10 cellular contexts compared by ENCODE assay signal in the genomic region with DNA sequence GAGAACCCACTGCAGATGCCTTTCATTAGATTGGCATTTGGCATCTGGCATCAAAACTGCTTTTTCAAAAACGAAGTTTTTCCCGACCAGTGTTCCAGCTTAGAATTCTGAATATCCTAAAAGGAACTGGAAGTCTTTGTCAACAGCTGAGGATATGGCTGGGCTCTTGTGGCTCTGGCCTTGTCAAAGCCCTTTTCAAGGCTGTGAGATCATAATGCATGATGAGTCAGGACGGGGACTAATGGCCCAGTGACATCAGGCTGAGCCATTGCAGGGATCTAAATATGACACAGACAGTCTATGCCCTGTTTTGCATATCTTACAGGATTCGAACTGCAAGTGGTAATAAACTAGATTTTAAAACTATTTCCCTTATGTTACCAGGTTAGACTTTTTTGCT.
DNase-seq lines count a peak whose midpoint lies in the region; ATAC-seq and TF ChIP-seq lines count a peak whose summit lies in the region.
"Had no signal": no experiment of that assay in that cellular context is flagged by ENCODE, and none has a peak within 500 bp of the region (broad histone marks: within the 10 kb centered on the region; RNA-seq: fewer than 3 reads in every experiment).

No MANE protein-coding gene starts in this region.

- POLR2A ChIA-PET in RWPE1 (lab: Yijun Ruan, JAX; ENCODE audit: low non-redundant PET) = no interaction called here

- H3K27me3 ChIP-seq in layer of hippocampus (ENCODE audit: control insufficient read depth, insufficient read depth, low read length) = no peaks in the 10 kb centered on the region

- BruUV-seq in Calu3 (replicated peaks; lab: Mats Ljungman, UMichigan) = no TSS peak

- no peaks in the 10 kb centered on the region for H3K36me3 Mint-ChIP-seq in Calu3 (ENCODE audit: insufficient read depth, unreplicated experiment)

- H3K27ac Mint-ChIP-seq in Calu3 (ENCODE audit: unreplicated experiment) = no peak overlapping the region
- H3K27ac Mint-ChIP-seq: IgD-negative memory B cell had no signal

- CTCF ChIA-PET in Calu3 (lab: Charles Lee) = no interaction called here
- CTCF ChIA-PET in RWPE1 (lab: Yijun Ruan, JAX) = no interaction called here

- no peaks in the 10 kb centered on the region for H3K9me3 Mint-ChIP-seq in Calu3 (ENCODE audit: low read depth, unreplicated experiment)
- H3K9me3 Mint-ChIP-seq: neural crest cell had no signal

- TF ChIP-seq CTCF in GM10266 (IDR thresholded peaks at IDR 0.05; ENCODE audit: control insufficient read depth, insufficient read depth, low read depth, missing control alignments) (no peak), Calu3 (IDR thresholded peaks at IDR 0.05; ENCODE audit: unreplicated experiment) (no peak), RWPE1 (conservative IDR thresholded peaks at IDR 0.05; ENCODE audit: low read depth) (no peak)

- no peak overlapping the region for H3K4me3 Mint-ChIP-seq in Calu3 (ENCODE audit: low read depth, unreplicated experiment)
- H3K4me3 Mint-ChIP-seq: IgD-negative memory B cell, neural crest cell had no signal

- DNase-seq in AG08396 (ENCODE audit: low spot score) = peak; percentile 25
- DNase-seq in GM10266 (ENCODE audit: extremely low spot score) = peak; percentile 20
- DNase-seq in amniotic stem cell (lab: John Stamatoyannopoulos, UW) = peak; percentile 7
- DNase-seq in Calu3 = no peak
- DNase-seq in NCI-H2196 treated with DMSO at 0.1 percent for 48 hours (lab: John Stamatoyannopoulos, UW; ENCODE audit: unreplicated experiment) = no peak
- DNase-seq in RWPE1 (ENCODE audit: low spot score) = no peak

- no peak for ATAC-seq in GM21619 (IDR thresholded peaks at IDR 0.05; ENCODE audit: unreplicated experiment)

- H3K27ac ChIP-seq in layer of hippocampus (ENCODE audit: low read depth, low read length) (peak overlapping the region; percentile 77), RWPE1 (no peak overlapping the region)

- H3K27me3 Mint-ChIP-seq in Calu3 (ENCODE audit: unreplicated experiment) = no peaks in the 10 kb centered on the region

- intact Hi-C loops in Calu3 (cut with micrococcal nuclease; ENCODE audit: unreplicated experiment) = no loop called here

- H3K4me1 Mint-ChIP-seq in Calu3 (ENCODE audit: low read depth, unreplicated experiment) = no peaks in the 10 kb centered on the region
- H3K4me1 Mint-ChIP-seq: IgD-negative memory B cell had no signal

Comparison
In these comparisons a context has a peak if more than half of its experiments do, and no peak if none do; other contexts are left out.
1. DNase-seq: peak in AG08396 (single experiment), GM10266 (single experiment) and amniotic stem cell (single experiment); none in Calu3 (single experiment), NCI-H2196 treated with DMSO at 0.1 percent for 48 hours (single experiment) and RWPE1 (single experiment).